In genomic region chr2:181124499-181124898, GRCh38 we compare ENCODE assay signal across 12 cellular contexts.
DNase-seq lines count a peak whose midpoint lies in the region; ATAC-seq, FAIRE-seq and TF ChIP-seq lines count a peak whose summit lies in the region.
"Had no signal": no experiment of that assay in that cellular context is flagged by ENCODE, and none has a peak within 500 bp of the region (broad histone marks: within the 10 kb centered on the region; RNA-seq: fewer than 3 reads in every experiment).

No MANE protein-coding gene starts in this region.

- H3K9ac ChIP-seq in SK-N-SH (no peak overlapping the region), astrocyte (ENCODE audit: low read length) (peak overlapping the region; percentile 42)

- peaks cover 0 to 12% of the 10 kb centered on the region in 2 experiments; a peak in 1 of 4 replicates for H3K4me1 ChIP-seq in SK-N-SH (ENCODE audit: control insufficient read depth in 1 of 2, insufficient read depth in 2 of 2, low read depth in 1 of 2, low read length in 1 of 2)
- H3K4me1 ChIP-seq in astrocyte (ENCODE audit: insufficient read depth, low read length) = peaks cover 10% of the 10 kb centered on the region
- H3K4me1 ChIP-seq: A549, right atrium auricular region had no signal

- no peaks in the 10 kb centered on the region for H4K20me1 ChIP-seq in SK-N-SH (ENCODE audit: insufficient read depth)
- no peaks in the 10 kb centered on the region for H4K20me1 ChIP-seq in astrocyte (ENCODE audit: insufficient read depth, low read length)

- H3K27ac Mint-ChIP-seq in astrocyte (ENCODE audit: unreplicated experiment) (peak overlapping the region; percentile 73), nephron (peak overlapping the region; percentile 9 to 64 (median 9))

- H3K4me3 Mint-ChIP-seq in astrocyte (ENCODE audit: unreplicated experiment) (no peak overlapping the region), nephron (no peak overlapping the region)

- WGBS in SK-N-SH (ENCODE audit: low lambda C conversion rate) = 75% methylated on average over 3 of the region's 3 CpGs

- H3K9me2 ChIP-seq in SK-N-SH = no peaks in the 10 kb centered on the region

- CTCF ChIA-PET in SK-N-SH (lab: Yijun Ruan, JAX) = interaction anchor here (1.1 kb wide), 1 partner anchor 21 kb away, joined by 3 read pairs; no protein-coding TSS in a partner anchor

- ATAC-seq in SK-N-SH treated with all-trans-retinoic acid at 6 μM for 48 hours (no peak), HG02759 (IDR thresholded peaks at IDR 0.05; ENCODE audit: unreplicated experiment) (no peak)
- ATAC-seq: A549 had no signal

- H3K4me2 ChIP-seq in SK-N-SH = no peak overlapping the region
- H3K4me2 ChIP-seq in astrocyte (ENCODE audit: low read length) = peak overlapping the region; percentile 60
- H3K4me2 ChIP-seq: A549 had no signal

- no peaks in the 10 kb centered on the region for H3K27me3 Mint-ChIP-seq in astrocyte (ENCODE audit: low read depth, unreplicated experiment)
- H3K27me3 Mint-ChIP-seq in nephron (ENCODE audit: low read depth) = no peaks in the 10 kb centered on the region

- POLR2A ChIA-PET in SK-N-SH (lab: Yijun Ruan, JAX) = no interaction called here

- H3K9me3 ChIP-seq in SK-N-SH (no peaks in the 10 kb centered on the region), astrocyte (ENCODE audit: insufficient read depth, low read depth, low read length) (no peaks in the 10 kb centered on the region)
- H3K9me3 ChIP-seq: A549, right atrium auricular region had no signal

- H2AFZ ChIP-seq in SK-N-SH (ENCODE audit: low read depth) (peak overlapping the region; percentile 29; the same call in 1 of the 2 replicates), astrocyte (ENCODE audit: low read depth, low read length) (peak overlapping the region; percentile 8)

- H3K36me3 ChIP-seq in SK-N-SH (replicated peaks in 1 of 2; ENCODE audit: control insufficient read depth in 1 of 2, insufficient read depth in 2 of 2, low read length in 1 of 2) (no peaks in the 10 kb centered on the region), astrocyte (ENCODE audit: insufficient read depth, low read length) (no peaks in the 10 kb centered on the region)
- H3K36me3 ChIP-seq: right atrium auricular region had no signal

- H3K4me1 Mint-ChIP-seq in astrocyte (ENCODE audit: low read depth, unreplicated experiment) = peaks cover 15% of the 10 kb centered on the region
- peaks cover 5% of the 10 kb centered on the region for H3K4me1 Mint-ChIP-seq in nephron

- H3K27ac ChIP-seq in SK-N-SH (ENCODE audit: low read depth in 2 of 2, low read length in 1 of 2) (no peak overlapping the region), astrocyte (ENCODE audit: low read depth, low read length) (peak overlapping the region; percentile 76)
- H3K27ac ChIP-seq: A549, right atrium auricular region had no signal

- peak; percentile 26 for FAIRE-seq in astrocyte (lab: Jason Lieb, UNC)
- FAIRE-seq: A549 had no signal

- TF ChIP-seq CTCF in SK-N-SH (IDR thresholded peaks at IDR 0.05) = no peak
- no peak for TF ChIP-seq CTCF in astrocyte (IDR thresholded peaks at IDR 0.05; ENCODE audit: insufficient read depth, low read depth, low read length)
- TF ChIP-seq CTCF in nephron (IDR thresholded peaks at IDR 0.05; ENCODE audit: unreplicated experiment in 3 of 3) = no peak

- no peaks in the 10 kb centered on the region for H3K27me3 ChIP-seq in SK-N-SH (ENCODE audit: insufficient read depth)
- no peaks in the 10 kb centered on the region for H3K27me3 ChIP-seq in astrocyte (ENCODE audit: insufficient read depth, low read length)
- H3K27me3 ChIP-seq: right atrium auricular region had no signal

- H3K4me3 ChIP-seq in SK-N-SH (ENCODE audit: low read depth in 2 of 2, low read length in 1 of 2) = no peak overlapping the region
- no peak overlapping the region for H3K4me3 ChIP-seq in astrocyte (ENCODE audit: insufficient read depth, low read depth, low read length)
- H3K4me3 ChIP-seq: A549, right atrium auricular region had no signal

- H3K9me3 Mint-ChIP-seq in astrocyte (ENCODE audit: unreplicated experiment) (no peaks in the 10 kb centered on the region), nephron (no peaks in the 10 kb centered on the region)

- no peaks in the 10 kb centered on the region for H3K36me3 Mint-ChIP-seq in astrocyte (ENCODE audit: low read depth, unreplicated experiment)
- H3K36me3 Mint-ChIP-seq in nephron (ENCODE audit: low read depth) = no peaks in the 10 kb centered on the region

- TF ChIP-seq EP300 in SK-N-SH (IDR thresholded peaks at IDR 0.05; ENCODE audit: borderline replicate concordance in 1 of 2, low read depth in 1 of 2, low read length in 1 of 2) = no peak

- no peak for DNase-seq in SK-N-SH
- DNase-seq in Kasumi-1 (lab: John Stamatoyannopoulos, UW) = peak; percentile 23
- DNase-seq in astrocyte (ENCODE audit: low read depth) = peak; percentile 24
- DNase-seq in NCI-H1048 (lab: John Stamatoyannopoulos, UW) = no peak
- DNase-seq in RKO (ENCODE audit: low spot score) = no peak
- DNase-seq: DMS79, NCI-H2227 treated with DMSO at 0.1 percent for 48 hours had no signal

- H3K79me2 ChIP-seq in SK-N-SH (ENCODE audit: insufficient read depth) (no peaks in the 10 kb centered on the region), astrocyte (ENCODE audit: insufficient read depth, low read length) (no peaks in the 10 kb centered on the region)

- TF ChIP-seq RAD21 in SK-N-SH (IDR thresholded peaks at IDR 0.05; ENCODE audit: low read length) = no peak

- H3F3A ChIP-seq in SK-N-SH (replicated peaks; ENCODE audit: insufficient read depth) = no peaks in the 10 kb centered on the region

TF ChIP-seq in SK-N-SH, 30 proteins besides CTCF, POLR2A, EP300 and RAD21 (continues in another document):
- no peak for TF ChIP-seq TCF12 (IDR thresholded peaks at IDR 0.05)
- TF ChIP-seq TAF1 (IDR thresholded peaks at IDR 0.05; ENCODE audit: borderline replicate concordance, low read depth, low read length) = no peak
- TF ChIP-seq MXI1 (IDR thresholded peaks at IDR 0.05; ENCODE audit: low read depth, low read length) = no peak
- no peak for TF ChIP-seq USF2 (IDR thresholded peaks at IDR 0.05; ENCODE audit: borderline replicate concordance, low read depth, low read length)

TF ChIP-seq in SK-N-SH treated with all-trans-retinoic acid at 6 μM for 48 hours, 23 proteins besides CTCF, POLR2A, EP300 and RAD21:
- no peak for TF ChIP-seq ZFP30 (CRISPR knock-in tag; IDR thresholded peaks at IDR 0.05)
- no peak for TF ChIP-seq ZC3H10 (CRISPR knock-in tag; IDR thresholded peaks at IDR 0.05)
- no peak for TF ChIP-seq ZNF8 (CRISPR knock-in tag; IDR thresholded peaks at IDR 0.05)
- no peak for TF ChIP-seq RARB (CRISPR knock-in tag; IDR thresholded peaks at IDR 0.05)
- no peak for TF ChIP-seq BACH2 (CRISPR knock-in tag; IDR thresholded peaks at IDR 0.05; ENCODE audit: borderline replicate concordance)
- TF ChIP-seq CREB5 (CRISPR knock-in tag; IDR thresholded peaks at IDR 0.05; ENCODE audit: low read depth) = no peak

Comparison
In these comparisons a context has a peak if more than half of its experiments do, and no peak if none do; other contexts are left out.
1. DNase-seq: peak in Kasumi-1 (2 of 2) and astrocyte (single experiment); none in SK-N-SH (single experiment), NCI-H1048 (single experiment) and RKO (single experiment).